ENCODE assay signal across 17 cellular contexts in the genomic region with DNA sequence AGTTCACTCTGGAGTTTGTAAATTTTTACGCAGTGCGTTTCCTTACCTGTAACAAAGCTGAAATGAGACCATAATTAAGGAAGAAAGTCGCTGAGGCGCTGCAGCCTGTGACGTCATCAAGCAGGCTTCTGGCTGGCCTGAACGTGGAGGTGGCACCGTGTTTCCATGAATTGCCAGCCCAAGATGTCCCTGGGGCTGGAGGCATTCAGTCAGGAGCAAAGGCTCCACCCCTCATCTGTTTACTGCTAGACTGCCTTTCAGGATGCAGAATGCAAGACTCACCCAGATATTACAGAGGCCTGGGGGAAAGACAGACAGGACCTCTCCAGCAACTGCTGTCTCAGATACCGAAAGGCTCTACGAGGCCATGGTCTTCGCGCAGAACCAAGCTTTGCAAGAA.
A peak's percentile ranks its signal among the peaks of the same experiment; 100 is the strongest.
DNase-seq lines count a peak whose midpoint lies in the region; ATAC-seq, FAIRE-seq and TF ChIP-seq lines count a peak whose summit lies in the region.
"Had no signal": no experiment of that assay in that cellular context is flagged by ENCODE, and none has a peak within 500 bp of the region (broad histone marks: within the 10 kb centered on the region; RNA-seq: fewer than 3 reads in every experiment).

No MANE protein-coding gene starts in this region.

- H3K4me1 ChIP-seq in HepG2 (ENCODE audit: insufficient read depth, low read length) (no peaks in the 10 kb centered on the region), right lobe of liver (no peaks in the 10 kb centered on the region)
- H3K4me1 ChIP-seq: BLaER1 treated with 17β-estradiol and CSF1 and Interleukin-3, amounts not matched to agents 10 nM and 100 nM had no signal

- H3K79me2 ChIP-seq in HepG2 (ENCODE audit: insufficient read depth, low read length): no peaks in the 10 kb centered on the region

- 29% methylated on average over 6 of the region's 11 CpGs for WGBS in HepG2 (ENCODE audit: low lambda C conversion rate)
- 77% methylated on average over 8 of the region's 11 CpGs for WGBS in right lobe of liver (ENCODE audit: insufficient coverage, low coverage, low lambda C conversion rate, missing lambda C conversion rate)

- no peak overlapping the region for H3K4me2 ChIP-seq in HepG2 (ENCODE audit: low read depth, low read length)
- H3K4me2 ChIP-seq: BLaER1 treated with 17β-estradiol and CSF1 and Interleukin-3, amounts not matched to agents 10 nM and 100 nM had no signal

- H3K27ac ChIP-seq in HepG2 (ENCODE audit: extremely low read length, insufficient read depth, low read length): no peak overlapping the region
- H3K27ac ChIP-seq in right lobe of liver: no peak overlapping the region
- H3K27ac ChIP-seq: BLaER1 treated with 17β-estradiol and CSF1 and Interleukin-3, amounts not matched to agents 10 nM and 100 nM had no signal

- in situ Hi-C loops in HepG2 (cut with HindIII; ENCODE audit: extremely low pct_ligation_motif_present, low pct_unique_long_range_greater_than_20kb): no loop called here

- no peak for ATAC-seq in HepG2
- no peak for ATAC-seq in right lobe of liver
- ATAC-seq in sciatic nerve: peak; percentile 55
- ATAC-seq: CD8-positive, alpha-beta T cell had no signal

- H3K9ac ChIP-seq in HepG2 (ENCODE audit: insufficient read depth, low read depth, low read length): no peak overlapping the region
- H3K9ac ChIP-seq: BLaER1 treated with 17β-estradiol and CSF1 and Interleukin-3, amounts not matched to agents 10 nM and 100 nM had no signal

- no peak for TF ChIP-seq RAD21 in HepG2 (CRISPR knock-in tag; IDR thresholded peaks at IDR 0.05)

- TF ChIP-seq POLR2A in HepG2 (IDR thresholded peaks at IDR 0.05; ENCODE audit: insufficient read depth in 1 of 2, low read depth in 2 of 2, low read length in 2 of 2) (no peak), right lobe of liver (IDR thresholded peaks at IDR 0.05) (no peak), H54 (IDR thresholded peaks at IDR 0.05; ENCODE audit: low read depth, low read length) (no peak)

- peaks cover 93% of the 10 kb centered on the region for H3K9me3 ChIP-seq in HepG2 (ENCODE audit: low read length)
- no peaks in the 10 kb centered on the region for H3K9me3 ChIP-seq in right lobe of liver

- intact Hi-C loops in HepG2 (cut with micrococcal nuclease; ENCODE audit: unreplicated experiment): no loop called here
- intact Hi-C loops in right lobe of liver (cut with DNase I): no loop called here
- intact Hi-C loops in sciatic nerve (cut with DNase I): no loop called here

- no peaks in the 10 kb centered on the region; a peak in 1 of 5 replicates for H3K27me3 ChIP-seq in HepG2 (ENCODE audit: control insufficient read depth in 1 of 2, insufficient read depth in 2 of 2, low read length in 2 of 2)
- no peaks in the 10 kb centered on the region for H3K27me3 ChIP-seq in right lobe of liver
- H3K27me3 ChIP-seq: BLaER1 treated with 17β-estradiol and CSF1 and Interleukin-3, amounts not matched to agents 10 nM and 100 nM had no signal

- H2AFZ ChIP-seq in HepG2 (ENCODE audit: low read length): no peak overlapping the region

- FAIRE-seq in HepG2 (lab: Jason Lieb, UNC) (no peak), H54 (lab: Jason Lieb, UNC) (no peak)
- FAIRE-seq: G401.6, GM12891, GM18507 had no signal

- no peaks in the 10 kb centered on the region for H4K20me1 ChIP-seq in HepG2 (ENCODE audit: insufficient read depth, low read length)
- H4K20me1 ChIP-seq: BLaER1 treated with 17β-estradiol and CSF1 and Interleukin-3, amounts not matched to agents 10 nM and 100 nM had no signal

- no TSS peak for BruUV-seq in HepG2 (replicated peaks; lab: Mats Ljungman, UMichigan)

- POLR2A ChIA-PET in HepG2 (lab: Yijun Ruan, JAX): no interaction called here

- TF ChIP-seq EP300 in HepG2 (IDR thresholded peaks at IDR 0.05; ENCODE audit: low read depth in 2 of 2, low read length in 2 of 2) (no peak), HepG2 (CRISPR knock-in tag; IDR thresholded peaks at IDR 0.05; ENCODE audit: borderline replicate concordance) (no peak)

- DNase-seq in HepG2 (ENCODE audit: low spot score) (no peak), right lobe of liver (no peak), left kidney (ENCODE audit: low read depth, low spot score) (peak; percentile 17), sciatic nerve (ENCODE audit: low spot score) (no peak), H54 (ENCODE audit: insufficient read length, low spot score) (no peak), GM19240 (ENCODE audit: insufficient read length, low spot score) (no peak), retina (no peak)
- DNase-seq: CD8-positive, alpha-beta T cell; COR-L47; DMS 273 treated with DMSO at 0.1 percent for 48 hours; DMS53; GOT3; H9 had no signal

- H3K36me3 ChIP-seq in HepG2 (replicated peaks in 1 of 2; ENCODE audit: control insufficient read depth in 1 of 2, insufficient read depth in 2 of 2, low read length in 2 of 2): no peaks in the 10 kb centered on the region
- H3K36me3 ChIP-seq in right lobe of liver: no peaks in the 10 kb centered on the region
- H3K36me3 ChIP-seq: BLaER1 treated with 17β-estradiol and CSF1 and Interleukin-3, amounts not matched to agents 10 nM and 100 nM had no signal

- CTCF ChIA-PET in HepG2 (lab: Yijun Ruan, JAX; ENCODE audit: low intra/inter-chr PET ratio, low total read pairs): no interaction called here

- H3K4me3 ChIP-seq in HepG2 (replicated peaks in 1 of 3; ENCODE audit: insufficient read depth in 1 of 3, low read depth in 2 of 3, low read length in 3 of 3) (no peak overlapping the region), right lobe of liver (no peak overlapping the region)
- H3K4me3 ChIP-seq: BLaER1 treated with 17β-estradiol and CSF1 and Interleukin-3, amounts not matched to agents 10 nM and 100 nM had no signal

- TF ChIP-seq CTCF in HepG2 (CRISPR knock-in tag; IDR thresholded peaks at IDR 0.05) (no peak), right lobe of liver (IDR thresholded peaks at IDR 0.05) (no peak)

TF ChIP-seq in HepG2, 621 proteins besides CTCF, POLR2A, EP300 and RAD21:
- TF ChIP-seq ZNF652 (CRISPR knock-in tag; IDR thresholded peaks at IDR 0.05; ENCODE audit: borderline replicate concordance, low read depth): no peak
- peak; percentile 97 for TF ChIP-seq CREB1 (IDR thresholded peaks at IDR 0.05)
- no peak for TF ChIP-seq CREB1 (CRISPR knock-in tag; IDR thresholded peaks at IDR 0.05)
- no peak for TF ChIP-seq ZNF253 (CRISPR knock-in tag; IDR thresholded peaks at IDR 0.05; ENCODE audit: borderline replicate concordance)
- TF ChIP-seq ATF7 (IDR thresholded peaks at IDR 0.05): peak; percentile 86
- no peak for TF ChIP-seq ATF7 (CRISPR knock-in tag; IDR thresholded peaks at IDR 0.05)
- TF ChIP-seq, protein P1, sequence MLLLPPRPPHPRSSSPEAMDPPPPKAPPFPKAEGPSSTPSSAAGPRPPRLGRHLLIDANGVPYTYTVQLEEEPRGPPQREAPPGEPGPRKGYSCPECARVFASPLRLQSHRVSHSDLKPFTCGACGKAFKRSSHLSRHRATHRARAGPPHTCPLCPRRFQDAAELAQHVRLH (CRISPR knock-in tag; IDR thresholded peaks at IDR 0.05; ENCODE audit: borderline replicate concordance, low read depth): no peak
